ENCODE assay signal across 17 cellular contexts in the genomic region with DNA sequence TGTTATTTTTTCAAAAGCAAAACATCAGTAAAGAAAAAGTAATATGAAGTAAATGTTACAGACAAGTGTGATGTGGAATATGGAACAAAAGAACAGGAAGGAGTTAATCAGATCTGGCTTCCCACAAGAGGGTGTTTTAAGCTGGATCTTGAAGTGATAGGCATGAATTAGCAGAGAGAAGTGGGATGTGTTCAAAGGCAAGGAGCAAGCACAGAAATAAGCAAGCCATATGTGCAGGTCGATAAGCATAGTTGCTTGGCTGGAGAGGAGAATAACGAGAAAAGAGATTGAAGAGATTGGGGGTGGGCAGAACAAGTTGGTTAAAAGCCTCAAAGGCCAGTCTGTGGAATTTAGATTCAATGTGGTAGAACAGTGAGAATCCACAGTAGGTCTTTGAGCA.
"Had no signal": no experiment of that assay in that cellular context is flagged by ENCODE, and none has a peak within 500 bp of the region (broad histone marks: within the 10 kb centered on the region; RNA-seq: fewer than 3 reads in every experiment).

No MANE protein-coding gene starts in this region.

- H3K4me3 Mint-ChIP-seq: activated CD4-positive, alpha-beta memory T cell treated with anti-CD3 and anti-CD28 coated beads, Interleukin-2, amount 10 ng/mL, durations not matched to agents 7 days and 5 days; activated CD4-positive, alpha-beta T cell treated with anti-CD3 and anti-CD28 coated beads for 36 hours; activated naive CD8-positive, alpha-beta T cell treated with anti-CD3 and anti-CD28 coated beads, Interleukin-2, amount 10 ng/mL, durations not matched to agents 7 days and 5 days; neural crest cell; stimulated activated naive CD8-positive, alpha-beta T cell treated with anti-CD3 and anti-CD28 coated beads, Interleukin-15, Interleukin-2, amounts not matched to agents 100 ng/mL and 50 ng/mL, for 24 hours had no signal

- H3K9me3 ChIP-seq: ascending aorta, gastrocnemius medialis had no signal

- FAIRE-seq: colon, endothelial cell of umbilical vein had no signal

- H3K36me3 Mint-ChIP-seq: activated naive CD8-positive, alpha-beta T cell treated with anti-CD3 and anti-CD28 coated beads, Interleukin-2, amount 10 ng/mL, durations not matched to agents 7 days and 5 days had no signal

- H3K4me1 Mint-ChIP-seq: activated CD4-positive, alpha-beta memory T cell treated with anti-CD3 and anti-CD28 coated beads, Interleukin-2, amount 10 ng/mL, durations not matched to agents 7 days and 5 days; activated CD4-positive, alpha-beta T cell treated with anti-CD3 and anti-CD28 coated beads for 36 hours; activated naive CD8-positive, alpha-beta T cell treated with anti-CD3 and anti-CD28 coated beads, Interleukin-2, amount 10 ng/mL, durations not matched to agents 7 days and 5 days had no signal

- H3K4me1 ChIP-seq: ascending aorta, gastrocnemius medialis had no signal

- H3K9me3 Mint-ChIP-seq: activated CD4-positive, alpha-beta memory T cell treated with anti-CD3 and anti-CD28 coated beads, Interleukin-2, amount 10 ng/mL, durations not matched to agents 7 days and 5 days; stimulated activated naive CD8-positive, alpha-beta T cell treated with anti-CD3 and anti-CD28 coated beads, Interleukin-15, Interleukin-2, amounts not matched to agents 100 ng/mL and 50 ng/mL, for 24 hours had no signal

- ATAC-seq: activated CD4-positive, alpha-beta T cell treated with anti-CD3 and anti-CD28 coated beads for 36 hours; gastrocnemius medialis; left ventricle myocardium superior had no signal

- H3K36me3 ChIP-seq: ascending aorta, cardiac muscle cell, gastrocnemius medialis had no signal

- H3K27me3 ChIP-seq: ascending aorta, cardiac muscle cell, gastrocnemius medialis had no signal

- DNase-seq: activated CD4-positive, alpha-beta memory T cell treated with anti-CD3 and anti-CD28 coated beads, Interleukin-2, amount 10 ng/mL, durations not matched to agents 7 days and 5 days; activated CD4-positive, alpha-beta T cell treated with anti-CD3 and anti-CD28 coated beads for 36 hours; activated gamma-delta T cell treated with Interleukin-2 at 50 U/mL for 16 hours; activated naive CD8-positive, alpha-beta T cell treated with anti-CD3 and anti-CD28 coated beads, Interleukin-2, amount 10 ng/mL, durations not matched to agents 7 days and 5 days; activated T-cell treated with anti-CD3 and anti-CD28 coated beads, Interleukin-2, amount 50 U/mL, for 48 hours; gastrocnemius medialis; left ventricle myocardium superior; mesendoderm; retina; stimulated activated CD4-positive, alpha-beta T cell treated with anti-CD3 and anti-CD28 coated beads, Interleukin-15, amount 100 ng/mL, for 24 hours; stimulated activated CD4-positive, alpha-beta T cell treated with anti-CD3 and anti-CD28 coated beads, Interleukin-4, amount 100 ng/mL, for 24 hours had no signal

- H3K27ac Mint-ChIP-seq: activated CD4-positive, alpha-beta memory T cell treated with anti-CD3 and anti-CD28 coated beads, Interleukin-2, amount 10 ng/mL, durations not matched to agents 7 days and 5 days; activated CD4-positive, alpha-beta T cell treated with anti-CD3 and anti-CD28 coated beads for 36 hours; activated naive CD8-positive, alpha-beta T cell treated with anti-CD3 and anti-CD28 coated beads, Interleukin-2, amount 10 ng/mL, durations not matched to agents 7 days and 5 days; stimulated activated naive CD8-positive, alpha-beta T cell treated with anti-CD3 and anti-CD28 coated beads, Interleukin-15, Interleukin-2, amounts not matched to agents 100 ng/mL and 50 ng/mL, for 24 hours had no signal

- H3K4me3 ChIP-seq: ascending aorta, cardiac muscle cell, gastrocnemius medialis had no signal

- H3K27ac ChIP-seq: ascending aorta, cardiac muscle cell, gastrocnemius medialis had no signal

- H3K27me3 Mint-ChIP-seq: stimulated activated naive CD8-positive, alpha-beta T cell treated with anti-CD3 and anti-CD28 coated beads, Interleukin-15, Interleukin-2, amounts not matched to agents 100 ng/mL and 50 ng/mL, for 24 hours had no signal
